Comparison of ENCODE assay signal across 15 cellular contexts in the genomic region with DNA sequence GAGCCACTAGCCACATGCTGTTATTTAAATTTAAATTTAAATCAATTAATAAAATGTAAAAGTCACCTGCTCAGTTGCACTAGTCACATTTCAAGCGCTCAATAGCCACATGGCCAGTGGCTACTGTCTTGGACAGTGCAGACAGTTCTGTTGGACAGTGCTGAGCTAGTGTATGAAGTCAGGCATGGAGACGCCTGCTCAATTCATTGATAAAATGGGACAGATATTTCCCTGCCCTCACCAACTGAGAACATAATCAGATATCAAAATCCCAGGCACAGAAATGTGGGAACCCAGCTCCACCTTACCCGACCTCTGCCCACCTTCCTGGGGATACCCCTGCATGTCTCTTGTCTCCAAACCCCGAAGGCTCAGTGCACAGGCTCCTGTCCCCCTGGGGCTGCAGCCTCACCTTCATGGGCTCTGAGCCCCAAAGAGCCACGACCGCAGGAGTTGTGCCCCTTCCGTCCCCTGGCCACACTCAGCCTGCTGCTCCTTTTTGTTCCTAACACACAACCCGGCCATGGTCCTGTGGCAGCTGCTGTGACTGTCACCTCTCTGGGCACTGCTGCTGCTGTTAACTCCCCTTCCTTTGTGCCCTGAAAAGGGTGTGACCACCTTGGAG.
DNase-seq lines count a peak whose midpoint lies in the region; ATAC-seq, FAIRE-seq and TF ChIP-seq lines count a peak whose summit lies in the region.
"Had no signal": no experiment of that assay in that cellular context is flagged by ENCODE, and none has a peak within 500 bp of the region (broad histone marks: within the 10 kb centered on the region; RNA-seq: fewer than 3 reads in every experiment).

No MANE protein-coding gene starts in this region.

- H3K9me2 ChIP-seq in GM23338 (ENCODE audit: insufficient read depth): 0 out of 2 replicates have a peak, but pooled peaks cover 5% of the 10 kb centered on the region

- TF ChIP-seq CTCF in GM23338 (conservative IDR thresholded peaks at IDR 0.05; ENCODE audit: low read depth in 2 of 2) (no peak), K562 (IDR thresholded peaks at IDR 0.05 in 2 of 3, conservative IDR thresholded peaks at IDR 0.05 in 1 of 3; ENCODE audit: insufficient read depth in 2 of 3, low read depth in 1 of 3, low read length in 3 of 3) (no peak)

- in situ Hi-C loops in K562 (cut with MboI) (no loop called here), HAP-1 (cut with MboI; ENCODE audit: low sequenced_read_pairs) (no loop called here)

- DNase-seq in GM23338 (ENCODE audit: low spot score) (no peak), K562 (ENCODE audit: extremely low read depth in 1 of 4, low spot score in 3 of 4) (no peak), right cardiac atrium (peak in 1 of 3 donors; percentile 59), HUDEP-2 (lab: John Stamatoyannopoulos, UW; ENCODE audit: unreplicated experiment in 76 of 76) (no peak), activated T-cell treated with anti-CD3 and anti-CD28 coated beads for 4 hours (no peak), NCI-H1694 treated with DMSO at 0.1 percent for 48 hours (lab: John Stamatoyannopoulos, UW) (no peak), HAP-1 (ENCODE audit: low spot score in 2 of 2) (no peak)
- DNase-seq: activated CD4-positive, CD25-positive, alpha-beta regulatory T cell treated with anti-CD3 and anti-CD28 coated beads, Interleukin-2, amount 50 U/mL, for 72 hours; activated T-cell treated with anti-CD3 and anti-CD28 coated beads, Interleukin-2, amount 50 U/mL, for 1 hour; nephron progenitor cell; stimulated activated CD4-positive, alpha-beta T cell treated with anti-CD3 and anti-CD28 coated beads, Interleukin-12 subunit alpha, Interleukin-12 subunit beta, amount 100 ng/mL, for 4 hours; SW 1271 had no signal

- 0 out of 2 replicates have a peak overlapping the region, but pooled peaks have one; percentile 7 for H2AFZ ChIP-seq in GM23338
- H2AFZ ChIP-seq in K562 (ENCODE audit: low read depth, low read length): no peak overlapping the region

- TF ChIP-seq EP300 in K562 (IDR thresholded peaks at IDR 0.05; ENCODE audit: low read length): no peak

- peaks cover 11% of the 10 kb centered on the region for H3F3A ChIP-seq in GM23338 (replicated peaks; ENCODE audit: low read depth)

- TF ChIP-seq POLR2A in K562 (conservative IDR thresholded peaks at IDR 0.05): no peak

- ATAC-seq in GM23338 (no peak), K562 (peak; percentile 15; the same call in 1 of the 3 replicates), right cardiac atrium (peak in 1 of 2 donors; percentile 2)
- ATAC-seq: GM12878 had no signal

- no peak for FAIRE-seq in K562 (lab: Jason Lieb, UNC)
- FAIRE-seq: frontal cortex, GM12878 had no signal

- peaks cover 37% of the 10 kb centered on the region for H3K4me1 Mint-ChIP-seq in GM23338

- H3K9ac ChIP-seq in K562 (ENCODE audit: insufficient read depth in 1 of 2, low read depth in 2 of 2, low read length in 2 of 2) (peak overlapping the region in 1 of 2 experiments; percentile 73; a peak in 2 of 4 replicates), skeletal muscle tissue (ENCODE audit: low read depth in 1 of 3, low read length in 3 of 3) (peak overlapping the region in 1 of 3 donors; percentile 28)

- BruUV-seq in K562 (replicated peaks; lab: Mats Ljungman, UMichigan): no TSS peak

- H3K4me2 ChIP-seq in GM23338: no peak overlapping the region
- peak overlapping the region; percentile 7; the same call in 1 of the 2 replicates for H3K4me2 ChIP-seq in K562 (ENCODE audit: insufficient read depth, low read length)

- H3K27me3 ChIP-seq in GM23338 (ENCODE audit: insufficient read depth): no peaks in the 10 kb centered on the region
- peaks cover 0 to 6% of the 10 kb centered on the region in 2 experiments; a peak in 2 of 5 replicates for H3K27me3 ChIP-seq in K562 (ENCODE audit: control insufficient read depth in 2 of 2, insufficient read depth in 2 of 2, low read length in 2 of 2)
- no peaks in the 10 kb centered on the region for H3K27me3 ChIP-seq in right cardiac atrium (ENCODE audit: control insufficient read depth, insufficient read depth)
- H3K27me3 ChIP-seq in skeletal muscle tissue (ENCODE audit: control insufficient read depth in 3 of 3, insufficient read depth in 3 of 3, low read length in 3 of 3): peaks cover 0 to 9% (median 0%) of the 10 kb centered on the region in 3 donors
- no peaks in the 10 kb centered on the region for H3K27me3 ChIP-seq in HAP-1 (ENCODE audit: low read depth)

- peaks cover 2% of the 10 kb centered on the region for H3K27me3 Mint-ChIP-seq in GM23338 (ENCODE audit: insufficient read depth, low read depth, poor library complexity)

- intact Hi-C loops in K562 (cut with micrococcal nuclease) (no loop called here), right cardiac atrium (cut with DNase I) (no loop called here)

- peak overlapping the region; percentile 81; the same call in 1 of the 2 replicates for H3K27ac Mint-ChIP-seq in GM23338
- H3K27ac Mint-ChIP-seq: nephron progenitor cell had no signal

- no peak overlapping the region; the same call in 1 of the 2 replicates for H3K27ac ChIP-seq in GM23338 (ENCODE audit: low read depth)
- H3K27ac ChIP-seq in K562 (ENCODE audit: extremely low read depth, low read depth, low read length): no peak overlapping the region
- peak overlapping the region; percentile 80 for H3K27ac ChIP-seq in right cardiac atrium (ENCODE audit: low read length)
- H3K27ac ChIP-seq in skeletal muscle tissue (ENCODE audit: low read depth, low read length): peak overlapping the region; percentile 37

- WGBS in K562 (ENCODE audit: insufficient coverage, low coverage, missing lambda C conversion rate): 37% methylated on average over 8 of the region's 8 CpGs
- 53% methylated on average over 8 of the region's 8 CpGs for WGBS in right cardiac atrium

- H3K4me3 Mint-ChIP-seq in GM23338: no peak overlapping the region
- H3K4me3 Mint-ChIP-seq: nephron progenitor cell had no signal

- H3K9me3 Mint-ChIP-seq in GM23338: peaks cover 7% of the 10 kb centered on the region

- H3K4me3 ChIP-seq in GM23338 (no peak overlapping the region), K562 (no peak overlapping the region), right cardiac atrium (ENCODE audit: low read length) (no peak overlapping the region), skeletal muscle tissue (ENCODE audit: low read length in 3 of 3) (no peak overlapping the region), HAP-1 (no peak overlapping the region)
- H3K4me3 ChIP-seq: GM12878 had no signal

- no peaks in the 10 kb centered on the region for H3K36me3 ChIP-seq in GM23338 (ENCODE audit: insufficient read depth)
- H3K36me3 ChIP-seq in K562 (ENCODE audit: control insufficient read depth, insufficient read depth, low read length): no peaks in the 10 kb centered on the region
- no peaks in the 10 kb centered on the region for H3K36me3 ChIP-seq in skeletal muscle tissue (ENCODE audit: control insufficient read depth in 3 of 3, insufficient read depth in 3 of 3, low read length in 3 of 3)
- no peaks in the 10 kb centered on the region for H3K36me3 ChIP-seq in HAP-1 (replicated peaks)

- no peaks in the 10 kb centered on the region; the same call in 2 of the 3 replicates for H3K36me3 Mint-ChIP-seq in GM23338 (ENCODE audit: low read depth)

- no peaks in the 10 kb centered on the region for H3K9me1 ChIP-seq in K562 (ENCODE audit: control insufficient read depth, insufficient read depth, low read length)

- POLR2A ChIA-PET in K562 (lab: Yijun Ruan, JAX): interaction anchor here (0.5 to 1.5 kb wide), 4 partner anchors 10 to 44 kb away, joined by 3 to 5 read pairs (median 4); no protein-coding TSS in a partner anchor

- 0 out of 2 replicates have a peak, but pooled peaks cover 3% of the 10 kb centered on the region for H3K9me3 ChIP-seq in K562 (replicated peaks; ENCODE audit: control insufficient read depth, insufficient read depth, low read depth, low read length)
- no peaks in the 10 kb centered on the region for H3K9me3 ChIP-seq in right cardiac atrium (ENCODE audit: control insufficient read depth, low read length)
- no peaks in the 10 kb centered on the region for H3K9me3 ChIP-seq in skeletal muscle tissue (ENCODE audit: control insufficient read depth in 3 of 3, low read length in 3 of 3)
- no peaks in the 10 kb centered on the region for H3K9me3 ChIP-seq in HAP-1

- H3K4me1 ChIP-seq in GM23338 (ENCODE audit: insufficient read depth) (peaks cover 24% of the 10 kb centered on the region), K562 (replicated peaks in 1 of 2; ENCODE audit: control insufficient read depth in 2 of 2, insufficient read depth in 2 of 2, low read length in 2 of 2) (peaks cover 10 to 16% of the 10 kb centered on the region in 2 experiments; a peak in 4 of 5 replicates), right cardiac atrium (ENCODE audit: control insufficient read depth, insufficient read depth, low read length) (peaks cover 18% of the 10 kb centered on the region), skeletal muscle tissue (ENCODE audit: control insufficient read depth in 3 of 3, insufficient read depth in 3 of 3, low read length in 3 of 3) (peaks cover 19 to 26% (median 19%) of the 10 kb centered on the region in 3 donors), HAP-1 (peaks cover 18% of the 10 kb centered on the region)

- CTCF ChIA-PET in K562 (lab: Yijun Ruan, JAX; ENCODE audit: low intra/inter-chr PET ratio): no interaction called here

- H4K20me1 ChIP-seq in GM23338 (replicated peaks; ENCODE audit: insufficient read depth) (no peaks in the 10 kb centered on the region), K562 (replicated peaks; ENCODE audit: control insufficient read depth, insufficient read depth, low read length) (no peaks in the 10 kb centered on the region)

- no peak for TF ChIP-seq RAD21 in K562 (CRISPR knock-in tag; conservative IDR thresholded peaks at IDR 0.05 in 1 of 2, IDR thresholded peaks at IDR 0.05 in 1 of 2)

- H3K79me2 ChIP-seq in GM23338 (replicated peaks; ENCODE audit: insufficient read depth) (no peaks in the 10 kb centered on the region), K562 (ENCODE audit: control insufficient read depth, insufficient read depth, low read length) (no peaks in the 10 kb centered on the region)

TF ChIP-seq in GM23338, 12 proteins besides CTCF, POLR2A, EP300 and RAD21 (continues in another document):
- TF ChIP-seq POLR2AphosphoS5 (IDR thresholded peaks at IDR 0.05; ENCODE audit: low read depth): no peak
- no peak for TF ChIP-seq JUNB (IDR thresholded peaks at IDR 0.05; ENCODE audit: unreplicated experiment)

TF ChIP-seq in K562, 482 proteins besides CTCF, POLR2A, EP300 and RAD21 (continues in another document):
- no peak for TF ChIP-seq GTF2E2 (tag; IDR thresholded peaks at IDR 0.05)

Comparison
In these comparisons a context has a peak if more than half of its experiments do, and no peak if none do; other contexts are left out.
1. H3K27ac ChIP-seq: peak in right cardiac atrium (single experiment) and skeletal muscle tissue (single experiment); none in GM23338 (single experiment) and K562 (single experiment).